ENCODE assay signal across 19 cellular contexts in the genomic region with DNA sequence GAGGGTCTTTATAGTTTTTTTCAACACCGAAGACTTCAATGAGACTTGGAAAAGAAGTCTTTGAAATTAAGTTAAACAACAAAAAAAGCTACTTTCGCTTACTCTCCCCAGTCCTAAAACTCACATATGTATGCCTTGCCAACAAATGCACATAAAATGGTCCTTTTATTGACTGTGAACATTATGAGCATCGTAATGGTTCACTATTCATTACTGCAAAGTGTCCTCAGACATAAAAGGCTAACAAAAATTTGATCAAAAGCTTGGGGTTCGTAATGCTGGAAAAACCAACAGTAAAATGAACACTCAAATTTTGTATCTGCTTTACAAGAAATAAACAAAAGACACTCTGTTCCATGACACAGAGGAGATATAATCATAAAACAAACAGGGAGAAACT.
A peak's percentile ranks its signal among the peaks of the same experiment; 100 is the strongest.
DNase-seq lines count a peak whose midpoint lies in the region; ATAC-seq, FAIRE-seq and TF ChIP-seq lines count a peak whose summit lies in the region.
"Had no signal": no experiment of that assay in that cellular context is flagged by ENCODE, and none has a peak within 500 bp of the region (broad histone marks: within the 10 kb centered on the region; RNA-seq: fewer than 3 reads in every experiment).

No MANE protein-coding gene starts in this region.

- H3K4me2 ChIP-seq in astrocyte (ENCODE audit: low read length): no peak overlapping the region
- peak overlapping the region; percentile 57 for H3K4me2 ChIP-seq in hepatocyte
- H3K4me2 ChIP-seq: BLaER1 treated with 17β-estradiol and CSF1 and Interleukin-3, amounts not matched to agents 10 nM and 100 nM had no signal

- DNase-seq in HFFc6 (no peak), SJSA1 (ENCODE audit: low read depth in 1 of 2, low spot score in 2 of 2) (no peak), astrocyte (ENCODE audit: low read depth) (no peak), hepatocyte (ENCODE audit: low spot score) (no peak), NOMO-1 (lab: John Stamatoyannopoulos, UW; ENCODE audit: unreplicated experiment in 2 of 2) (no peak), NCI-H1048 (lab: John Stamatoyannopoulos, UW) (no peak), chondrocyte (ENCODE audit: low spot score) (no peak)
- DNase-seq: Calu3; CD8-positive, alpha-beta T cell; DND-41; H9 had no signal

- no peak overlapping the region for H3K9ac ChIP-seq in astrocyte (ENCODE audit: low read length)
- H3K9ac ChIP-seq: BLaER1 treated with 17β-estradiol and CSF1 and Interleukin-3, amounts not matched to agents 10 nM and 100 nM had no signal

- TF ChIP-seq CTCF in HFFc6 (IDR thresholded peaks at IDR 0.05): no peak
- TF ChIP-seq CTCF in astrocyte (IDR thresholded peaks at IDR 0.05; ENCODE audit: insufficient read depth, low read depth, low read length): no peak
- TF ChIP-seq CTCF in hepatocyte (IDR thresholded peaks at IDR 0.05; ENCODE audit: poor library complexity): no peak
- no peak for TF ChIP-seq CTCF in chondrocyte (IDR thresholded peaks at IDR 0.05)

- H3K4me3 ChIP-seq in SJSA1 (no peak overlapping the region), astrocyte (ENCODE audit: insufficient read depth, low read depth, low read length) (no peak overlapping the region), hepatocyte (no peak overlapping the region)
- H3K4me3 ChIP-seq: BLaER1 treated with 17β-estradiol and CSF1 and Interleukin-3, amounts not matched to agents 10 nM and 100 nM had no signal

- H3K9me3 ChIP-seq in SJSA1 (replicated peaks) (no peaks in the 10 kb centered on the region), astrocyte (ENCODE audit: insufficient read depth, low read depth, low read length) (no peaks in the 10 kb centered on the region), hepatocyte (ENCODE audit: low read depth) (no peaks in the 10 kb centered on the region)
- H3K9me3 ChIP-seq: BLaER1 treated with 17β-estradiol and CSF1 and Interleukin-3, amounts not matched to agents 10 nM and 100 nM had no signal

- FAIRE-seq in astrocyte (lab: Jason Lieb, UNC): peak; percentile 49
- FAIRE-seq: G401.6, GM12892, GM18507, H1, HepG2 had no signal

- no peaks in the 10 kb centered on the region for H4K20me1 ChIP-seq in astrocyte (ENCODE audit: insufficient read depth, low read length)
- no peaks in the 10 kb centered on the region for H4K20me1 ChIP-seq in hepatocyte (ENCODE audit: insufficient read depth, poor library complexity, severe bottlenecking)
- H4K20me1 ChIP-seq: BLaER1 treated with 17β-estradiol and CSF1 and Interleukin-3, amounts not matched to agents 10 nM and 100 nM had no signal

- peak overlapping the region; percentile 74 for H3K27ac ChIP-seq in SJSA1
- no peak overlapping the region for H3K27ac ChIP-seq in astrocyte (ENCODE audit: low read depth, low read length)
- H3K27ac ChIP-seq in hepatocyte: no peak overlapping the region
- H3K27ac ChIP-seq: BLaER1 treated with 17β-estradiol and CSF1 and Interleukin-3, amounts not matched to agents 10 nM and 100 nM had no signal

- no peaks in the 10 kb centered on the region for H3K27me3 Mint-ChIP-seq in HFFc6 (ENCODE audit: insufficient read depth)
- no peaks in the 10 kb centered on the region for H3K27me3 Mint-ChIP-seq in astrocyte (ENCODE audit: low read depth, unreplicated experiment)
- H3K27me3 Mint-ChIP-seq in chondrocyte (ENCODE audit: low read depth): peaks cover 19% of the 10 kb centered on the region
- H3K27me3 Mint-ChIP-seq: B cell had no signal

- no peaks in the 10 kb centered on the region for H3K27me3 ChIP-seq in SJSA1 (replicated peaks)
- H3K27me3 ChIP-seq in astrocyte (ENCODE audit: insufficient read depth, low read length): no peaks in the 10 kb centered on the region
- no peaks in the 10 kb centered on the region for H3K27me3 ChIP-seq in hepatocyte
- H3K27me3 ChIP-seq: BLaER1 treated with 17β-estradiol and CSF1 and Interleukin-3, amounts not matched to agents 10 nM and 100 nM had no signal

- no peak for ATAC-seq in GM19452 (IDR thresholded peaks at IDR 0.05; ENCODE audit: unreplicated experiment)
- ATAC-seq: CD8-positive, alpha-beta T cell; HepG2 had no signal

- no peaks in the 10 kb centered on the region for H3K79me2 ChIP-seq in astrocyte (ENCODE audit: insufficient read depth, low read length)
- H3K79me2 ChIP-seq in hepatocyte: no peaks in the 10 kb centered on the region

- H2AFZ ChIP-seq in astrocyte (ENCODE audit: low read depth, low read length): no peak overlapping the region
- H2AFZ ChIP-seq in hepatocyte: no peak overlapping the region

- peaks cover 28% of the 10 kb centered on the region for H3K36me3 Mint-ChIP-seq in HFFc6 (ENCODE audit: low read depth)
- H3K36me3 Mint-ChIP-seq in astrocyte (ENCODE audit: low read depth, unreplicated experiment): no peaks in the 10 kb centered on the region
- no peaks in the 10 kb centered on the region for H3K36me3 Mint-ChIP-seq in chondrocyte (ENCODE audit: low read depth)
- H3K36me3 Mint-ChIP-seq: CD8-positive, alpha-beta T cell had no signal

- H3K4me1 Mint-ChIP-seq in HFFc6 (ENCODE audit: low read depth) (peaks cover 92% of the 10 kb centered on the region), astrocyte (ENCODE audit: low read depth, unreplicated experiment) (peaks cover 13% of the 10 kb centered on the region), chondrocyte (ENCODE audit: low read depth) (no peaks in the 10 kb centered on the region)
- H3K4me1 Mint-ChIP-seq: B cell had no signal

- no peaks in the 10 kb centered on the region for H3K9me2 ChIP-seq in hepatocyte (replicated peaks; ENCODE audit: insufficient read depth)

- 60% methylated on average over 4 of the region's 4 CpGs for WGBS in hepatocyte (ENCODE audit: low lambda C conversion rate, missing lambda C conversion rate)

- peak overlapping the region; percentile 79 for H3K27ac Mint-ChIP-seq in HFFc6
- H3K27ac Mint-ChIP-seq in astrocyte (ENCODE audit: unreplicated experiment): peak overlapping the region; percentile 22
- no peak overlapping the region for H3K27ac Mint-ChIP-seq in chondrocyte (ENCODE audit: unreplicated experiment)
- H3K27ac Mint-ChIP-seq: B cell; CD8-positive, alpha-beta T cell; H9 had no signal

- H3K36me3 ChIP-seq in SJSA1 (no peaks in the 10 kb centered on the region), astrocyte (ENCODE audit: insufficient read depth, low read length) (no peaks in the 10 kb centered on the region), hepatocyte (replicated peaks; ENCODE audit: insufficient read depth, low read depth) (no peaks in the 10 kb centered on the region)
- H3K36me3 ChIP-seq: BLaER1 treated with 17β-estradiol and CSF1 and Interleukin-3, amounts not matched to agents 10 nM and 100 nM had no signal

- peaks cover 55% of the 10 kb centered on the region for H3K4me1 ChIP-seq in SJSA1 (replicated peaks)
- H3K4me1 ChIP-seq in astrocyte (ENCODE audit: insufficient read depth, low read length): peaks cover 4% of the 10 kb centered on the region
- H3K4me1 ChIP-seq in hepatocyte (ENCODE audit: insufficient read depth): no peaks in the 10 kb centered on the region
- H3K4me1 ChIP-seq: BLaER1 treated with 17β-estradiol and CSF1 and Interleukin-3, amounts not matched to agents 10 nM and 100 nM had no signal

- H3K4me3 Mint-ChIP-seq in HFFc6 (peak overlapping the region; percentile 78), astrocyte (ENCODE audit: unreplicated experiment) (no peak overlapping the region), chondrocyte (ENCODE audit: unreplicated experiment) (no peak overlapping the region)
- H3K4me3 Mint-ChIP-seq: B cell; CD8-positive, alpha-beta T cell; H9 had no signal

- no peaks in the 10 kb centered on the region for H3K9me3 Mint-ChIP-seq in HFFc6
- H3K9me3 Mint-ChIP-seq in astrocyte (ENCODE audit: unreplicated experiment): no peaks in the 10 kb centered on the region
- H3K9me3 Mint-ChIP-seq in chondrocyte (ENCODE audit: low read depth): no peaks in the 10 kb centered on the region
- H3K9me3 Mint-ChIP-seq: CD8-positive, alpha-beta T cell; H9 had no signal
